ENCODE assay signal across 35 cellular contexts in genomic region chr20:22302039-22302438, GRCh38.
"Had no signal": no experiment of that assay in that cellular context is flagged by ENCODE, and none has a peak within 500 bp of the region (broad histone marks: within the 10 kb centered on the region; RNA-seq: fewer than 3 reads in every experiment).

No MANE protein-coding gene starts in this region.

- H3K4me3 ChIP-seq: MG63 had no signal

- H3K27me3 ChIP-seq: MG63 had no signal

- H3K9me3 ChIP-seq: MG63 had no signal

- H3K36me3 ChIP-seq: MG63 had no signal

- DNase-seq: Kasumi-1, MG63, MM.1S, MV-4-11, NCI-H1048, NCI-H1092, NCI-H1092 treated with DMSO at 0.1 percent for 48 hours, NCI-H1105, NCI-H1105 treated with DMSO at 0.1 percent for 48 hours, NCI-H1417, NCI-H1417 treated with DMSO at 0.1 percent for 48 hours, NCI-H1436, NCI-H1436 treated with DMSO at 0.1 percent for 48 hours, NCI-H146, NCI-H1694, NCI-H1694 treated with DMSO at 0.1 percent for 48 hours, NCI-H187, NCI-H187 treated with DMSO at 0.1 percent for 48 hours, NCI-H1930, NCI-H2029, NCI-H2029 treated with DMSO at 0.1 percent for 48 hours, NCI-H2081, NCI-H2081 treated with DMSO at 0.1 percent for 48 hours, NCI-H2107, NCI-H2171, NCI-H2171 treated with DMSO at 0.1 percent for 48 hours, NCI-H2227 treated with DMSO at 0.1 percent for 48 hours, NCI-H226, NCI-H345, NCI-H446, NCI-H446 treated with DMSO at 0.1 percent for 48 hours, NCI-H510A, NCI-H510A treated with DMSO at 0.1 percent for 48 hours, NCI-H524, NCI-H524 treated with DMSO at 0.1 percent for 48 hours had no signal
